ENCODE assay signal across 1 cellular context in the genomic region with DNA sequence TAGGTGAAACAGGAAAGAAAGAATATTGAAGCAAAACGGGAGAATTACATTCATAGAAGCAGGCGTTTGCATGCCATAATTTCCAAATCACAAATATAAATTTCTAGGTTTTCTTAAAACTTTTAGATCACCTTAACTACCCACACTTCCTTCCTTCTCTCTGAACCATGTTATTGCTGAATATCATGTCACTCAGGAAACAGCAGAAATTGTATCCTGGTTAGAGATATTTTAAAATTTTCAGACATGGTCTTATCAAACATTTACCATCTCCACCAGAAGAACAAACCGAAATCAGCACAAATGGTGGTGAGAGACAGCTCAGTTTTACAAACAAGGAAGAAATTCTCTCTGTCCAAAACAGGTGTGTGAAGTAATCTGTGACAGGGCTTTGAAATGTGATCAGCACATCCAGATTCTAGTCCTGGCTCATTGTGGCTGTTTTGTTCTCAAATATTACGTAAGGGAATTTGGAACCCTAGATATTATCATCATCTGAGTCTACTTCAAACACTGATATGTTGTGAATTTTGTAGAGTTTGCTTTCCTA.
TF ChIP-seq lines count a peak whose summit lies in the region.

No MANE protein-coding gene starts in this region.

TF ChIP-seq in HepG2, 621 proteins besides CTCF, POLR2A, EP300 and RAD21:
- TF ChIP-seq MZF1 (CRISPR knock-in tag; IDR thresholded peaks at IDR 0.05; ENCODE audit: borderline replicate concordance) (no peak), CBFB (CRISPR knock-in tag; IDR thresholded peaks at IDR 0.05) (no peak), SMARCC2 (IDR thresholded peaks at IDR 0.05) (no peak), EED (CRISPR knock-in tag; IDR thresholded peaks at IDR 0.05) (no peak), PHF8 (CRISPR knock-in tag; IDR thresholded peaks at IDR 0.05) (no peak), NR2C2 (CRISPR knock-in tag; IDR thresholded peaks at IDR 0.05; ENCODE audit: borderline replicate concordance) (no peak), YEATS4 (CRISPR knock-in tag; IDR thresholded peaks at IDR 0.05; ENCODE audit: borderline replicate concordance) (no peak)
- TF ChIP-seq, protein P1, sequence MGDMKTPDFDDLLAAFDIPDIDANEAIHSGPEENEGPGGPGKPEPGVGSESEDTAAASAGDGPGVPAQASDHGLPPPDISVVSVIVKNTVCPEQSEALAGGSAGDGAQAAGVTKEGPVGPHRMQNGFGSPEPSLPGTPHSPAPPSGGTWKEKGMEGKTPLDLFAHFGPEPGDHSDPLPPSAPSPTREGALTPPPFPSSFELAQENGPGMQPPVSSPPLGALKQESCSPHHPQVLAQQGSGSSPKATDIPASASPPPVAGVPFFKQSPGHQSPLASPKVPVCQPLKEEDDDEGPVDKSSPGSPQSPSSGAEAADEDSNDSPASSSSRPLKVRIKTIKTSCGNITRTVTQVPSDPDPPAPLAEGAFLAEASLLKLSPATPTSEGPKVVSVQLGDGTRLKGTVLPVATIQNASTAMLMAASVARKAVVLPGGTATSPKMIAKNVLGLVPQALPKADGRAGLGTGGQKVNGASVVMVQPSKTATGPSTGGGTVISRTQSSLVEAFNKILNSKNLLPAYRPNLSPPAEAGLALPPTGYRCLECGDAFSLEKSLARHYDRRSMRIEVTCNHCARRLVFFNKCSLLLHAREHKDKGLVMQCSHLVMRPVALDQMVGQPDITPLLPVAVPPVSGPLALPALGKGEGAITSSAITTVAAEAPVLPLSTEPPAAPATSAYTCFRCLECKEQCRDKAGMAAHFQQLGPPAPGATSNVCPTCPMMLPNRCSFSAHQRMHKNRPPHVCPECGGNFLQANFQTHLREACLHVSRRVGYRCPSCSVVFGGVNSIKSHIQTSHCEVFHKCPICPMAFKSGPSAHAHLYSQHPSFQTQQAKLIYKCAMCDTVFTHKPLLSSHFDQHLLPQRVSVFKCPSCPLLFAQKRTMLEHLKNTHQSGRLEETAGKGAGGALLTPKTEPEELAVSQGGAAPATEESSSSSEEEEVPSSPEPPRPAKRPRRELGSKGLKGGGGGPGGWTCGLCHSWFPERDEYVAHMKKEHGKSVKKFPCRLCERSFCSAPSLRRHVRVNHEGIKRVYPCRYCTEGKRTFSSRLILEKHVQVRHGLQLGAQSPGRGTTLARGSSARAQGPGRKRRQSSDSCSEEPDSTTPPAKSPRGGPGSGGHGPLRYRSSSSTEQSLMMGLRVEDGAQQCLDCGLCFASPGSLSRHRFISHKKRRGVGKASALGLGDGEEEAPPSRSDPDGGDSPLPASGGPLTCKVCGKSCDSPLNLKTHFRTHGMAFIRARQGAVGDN (CRISPR knock-in tag; IDR thresholded peaks at IDR 0.05) = no peak
- TF ChIP-seq, protein P2, sequence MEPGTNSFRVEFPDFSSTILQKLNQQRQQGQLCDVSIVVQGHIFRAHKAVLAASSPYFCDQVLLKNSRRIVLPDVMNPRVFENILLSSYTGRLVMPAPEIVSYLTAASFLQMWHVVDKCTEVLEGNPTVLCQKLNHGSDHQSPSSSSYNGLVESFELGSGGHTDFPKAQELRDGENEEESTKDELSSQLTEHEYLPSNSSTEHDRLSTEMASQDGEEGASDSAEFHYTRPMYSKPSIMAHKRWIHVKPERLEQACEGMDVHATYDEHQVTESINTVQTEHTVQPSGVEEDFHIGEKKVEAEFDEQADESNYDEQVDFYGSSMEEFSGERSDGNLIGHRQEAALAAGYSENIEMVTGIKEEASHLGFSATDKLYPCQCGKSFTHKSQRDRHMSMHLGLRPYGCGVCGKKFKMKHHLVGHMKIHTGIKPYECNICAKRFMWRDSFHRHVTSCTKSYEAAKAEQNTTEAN (CRISPR knock-in tag; conservative IDR thresholded peaks at IDR 0.05) = no peak
- TF ChIP-seq, protein P3, sequence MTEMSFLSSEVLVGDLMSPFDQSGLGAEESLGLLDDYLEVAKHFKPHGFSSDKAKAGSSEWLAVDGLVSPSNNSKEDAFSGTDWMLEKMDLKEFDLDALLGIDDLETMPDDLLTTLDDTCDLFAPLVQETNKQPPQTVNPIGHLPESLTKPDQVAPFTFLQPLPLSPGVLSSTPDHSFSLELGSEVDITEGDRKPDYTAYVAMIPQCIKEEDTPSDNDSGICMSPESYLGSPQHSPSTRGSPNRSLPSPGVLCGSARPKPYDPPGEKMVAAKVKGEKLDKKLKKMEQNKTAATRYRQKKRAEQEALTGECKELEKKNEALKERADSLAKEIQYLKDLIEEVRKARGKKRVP (CRISPR knock-in tag; IDR thresholded peaks at IDR 0.05) = no peak
- TF ChIP-seq, protein P4, sequence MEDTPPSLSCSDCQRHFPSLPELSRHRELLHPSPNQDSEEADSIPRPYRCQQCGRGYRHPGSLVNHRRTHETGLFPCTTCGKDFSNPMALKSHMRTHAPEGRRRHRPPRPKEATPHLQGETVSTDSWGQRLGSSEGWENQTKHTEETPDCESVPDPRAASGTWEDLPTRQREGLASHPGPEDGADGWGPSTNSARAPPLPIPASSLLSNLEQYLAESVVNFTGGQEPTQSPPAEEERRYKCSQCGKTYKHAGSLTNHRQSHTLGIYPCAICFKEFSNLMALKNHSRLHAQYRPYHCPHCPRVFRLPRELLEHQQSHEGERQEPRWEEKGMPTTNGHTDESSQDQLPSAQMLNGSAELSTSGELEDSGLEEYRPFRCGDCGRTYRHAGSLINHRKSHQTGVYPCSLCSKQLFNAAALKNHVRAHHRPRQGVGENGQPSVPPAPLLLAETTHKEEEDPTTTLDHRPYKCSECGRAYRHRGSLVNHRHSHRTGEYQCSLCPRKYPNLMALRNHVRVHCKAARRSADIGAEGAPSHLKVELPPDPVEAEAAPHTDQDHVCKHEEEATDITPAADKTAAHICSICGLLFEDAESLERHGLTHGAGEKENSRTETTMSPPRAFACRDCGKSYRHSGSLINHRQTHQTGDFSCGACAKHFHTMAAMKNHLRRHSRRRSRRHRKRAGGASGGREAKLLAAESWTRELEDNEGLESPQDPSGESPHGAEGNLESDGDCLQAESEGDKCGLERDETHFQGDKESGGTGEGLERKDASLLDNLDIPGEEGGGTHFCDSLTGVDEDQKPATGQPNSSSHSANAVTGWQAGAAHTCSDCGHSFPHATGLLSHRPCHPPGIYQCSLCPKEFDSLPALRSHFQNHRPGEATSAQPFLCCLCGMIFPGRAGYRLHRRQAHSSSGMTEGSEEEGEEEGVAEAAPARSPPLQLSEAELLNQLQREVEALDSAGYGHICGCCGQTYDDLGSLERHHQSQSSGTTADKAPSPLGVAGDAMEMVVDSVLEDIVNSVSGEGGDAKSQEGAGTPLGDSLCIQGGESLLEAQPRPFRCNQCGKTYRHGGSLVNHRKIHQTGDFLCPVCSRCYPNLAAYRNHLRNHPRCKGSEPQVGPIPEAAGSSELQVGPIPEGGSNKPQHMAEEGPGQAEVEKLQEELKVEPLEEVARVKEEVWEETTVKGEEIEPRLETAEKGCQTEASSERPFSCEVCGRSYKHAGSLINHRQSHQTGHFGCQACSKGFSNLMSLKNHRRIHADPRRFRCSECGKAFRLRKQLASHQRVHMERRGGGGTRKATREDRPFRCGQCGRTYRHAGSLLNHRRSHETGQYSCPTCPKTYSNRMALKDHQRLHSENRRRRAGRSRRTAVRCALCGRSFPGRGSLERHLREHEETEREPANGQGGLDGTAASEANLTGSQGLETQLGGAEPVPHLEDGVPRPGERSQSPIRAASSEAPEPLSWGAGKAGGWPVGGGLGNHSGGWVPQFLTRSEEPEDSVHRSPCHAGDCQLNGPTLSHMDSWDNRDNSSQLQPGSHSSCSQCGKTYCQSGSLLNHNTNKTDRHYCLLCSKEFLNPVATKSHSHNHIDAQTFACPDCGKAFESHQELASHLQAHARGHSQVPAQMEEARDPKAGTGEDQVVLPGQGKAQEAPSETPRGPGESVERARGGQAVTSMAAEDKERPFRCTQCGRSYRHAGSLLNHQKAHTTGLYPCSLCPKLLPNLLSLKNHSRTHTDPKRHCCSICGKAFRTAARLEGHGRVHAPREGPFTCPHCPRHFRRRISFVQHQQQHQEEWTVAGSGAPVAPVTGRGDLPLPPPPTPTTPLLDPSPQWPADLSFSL (CRISPR knock-in tag; IDR thresholded peaks at IDR 0.05) = no peak
- TF ChIP-seq, protein P5, sequence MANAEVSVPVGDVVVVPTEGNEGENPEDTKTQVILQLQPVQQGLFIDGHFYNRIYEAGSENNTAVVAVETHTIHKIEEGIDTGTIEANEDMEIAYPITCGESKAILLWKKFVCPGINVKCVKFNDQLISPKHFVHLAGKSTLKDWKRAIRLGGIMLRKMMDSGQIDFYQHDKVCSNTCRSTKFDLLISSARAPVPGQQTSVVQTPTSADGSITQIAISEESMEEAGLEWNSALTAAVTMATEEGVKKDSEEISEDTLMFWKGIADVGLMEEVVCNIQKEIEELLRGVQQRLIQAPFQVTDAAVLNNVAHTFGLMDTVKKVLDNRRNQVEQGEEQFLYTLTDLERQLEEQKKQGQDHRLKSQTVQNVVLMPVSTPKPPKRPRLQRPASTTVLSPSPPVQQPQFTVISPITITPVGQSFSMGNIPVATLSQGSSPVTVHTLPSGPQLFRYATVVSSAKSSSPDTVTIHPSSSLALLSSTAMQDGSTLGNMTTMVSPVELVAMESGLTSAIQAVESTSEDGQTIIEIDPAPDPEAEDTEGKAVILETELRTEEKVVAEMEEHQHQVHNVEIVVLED (CRISPR knock-in tag; IDR thresholded peaks at IDR 0.05; ENCODE audit: borderline replicate concordance) = no peak
- TF ChIP-seq, protein P6, sequence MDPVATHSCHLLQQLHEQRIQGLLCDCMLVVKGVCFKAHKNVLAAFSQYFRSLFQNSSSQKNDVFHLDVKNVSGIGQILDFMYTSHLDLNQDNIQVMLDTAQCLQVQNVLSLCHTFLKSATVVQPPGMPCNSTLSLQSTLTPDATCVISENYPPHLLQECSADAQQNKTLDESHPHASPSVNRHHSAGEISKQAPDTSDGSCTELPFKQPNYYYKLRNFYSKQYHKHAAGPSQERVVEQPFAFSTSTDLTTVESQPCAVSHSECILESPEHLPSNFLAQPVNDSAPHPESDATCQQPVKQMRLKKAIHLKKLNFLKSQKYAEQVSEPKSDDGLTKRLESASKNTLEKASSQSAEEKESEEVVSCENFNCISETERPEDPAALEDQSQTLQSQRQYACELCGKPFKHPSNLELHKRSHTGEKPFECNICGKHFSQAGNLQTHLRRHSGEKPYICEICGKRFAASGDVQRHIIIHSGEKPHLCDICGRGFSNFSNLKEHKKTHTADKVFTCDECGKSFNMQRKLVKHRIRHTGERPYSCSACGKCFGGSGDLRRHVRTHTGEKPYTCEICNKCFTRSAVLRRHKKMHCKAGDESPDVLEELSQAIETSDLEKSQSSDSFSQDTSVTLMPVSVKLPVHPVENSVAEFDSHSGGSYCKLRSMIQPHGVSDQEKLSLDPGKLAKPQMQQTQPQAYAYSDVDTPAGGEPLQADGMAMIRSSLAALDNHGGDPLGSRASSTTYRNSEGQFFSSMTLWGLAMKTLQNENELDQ (CRISPR knock-in tag; IDR thresholded peaks at IDR 0.05; ENCODE audit: borderline replicate concordance) = no peak
